Comparison of ENCODE assay signal across 18 cellular contexts in the genomic region with DNA sequence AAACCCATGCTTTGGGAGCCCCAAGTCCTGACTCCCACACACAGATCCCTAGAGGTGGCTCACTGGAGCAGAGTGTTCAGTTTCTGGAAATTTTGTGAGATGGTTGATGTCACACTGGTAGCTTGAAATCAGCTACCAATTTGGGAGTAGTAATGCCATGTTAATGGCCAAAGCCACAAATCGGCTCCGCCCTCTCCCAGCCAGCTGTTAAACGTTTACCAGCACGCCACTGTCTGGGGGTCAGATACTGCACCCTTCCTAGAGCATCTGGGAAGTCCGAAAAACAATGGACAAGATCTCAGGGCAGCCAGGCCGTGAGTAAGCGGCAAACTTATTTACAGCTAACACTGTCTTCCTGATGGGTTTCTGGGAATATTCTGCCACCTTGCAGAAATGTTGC.
"Had no signal": no experiment of that assay in that cellular context is flagged by ENCODE, and none has a peak within 500 bp of the region (broad histone marks: within the 10 kb centered on the region; RNA-seq: fewer than 3 reads in every experiment).

No MANE protein-coding gene starts in this region.

- H3K4me3 ChIP-seq: body of pancreas, dorsolateral prefrontal cortex, mucosa of descending colon, upper lobe of right lung had no signal

- H3K36me3 Mint-ChIP-seq: activated naive CD8-positive, alpha-beta T cell treated with anti-CD3 and anti-CD28 coated beads, Interleukin-2, amount 10 ng/mL, durations not matched to agents 7 days and 5 days; memory B cell; naive thymus-derived CD8-positive, alpha-beta T cell; stimulated activated naive B cell treated with anti-CD40 and anti-IgM and Interleukin-4, amounts not matched to agents 10 μg/mL and 1 μg/mL and 100 μg/mL, for 72 hours had no signal

- H3K9me3 ChIP-seq: body of pancreas, mucosa of descending colon, upper lobe of right lung had no signal

- H3K27me3 ChIP-seq: body of pancreas, upper lobe of right lung had no signal

- H3K9me3 Mint-ChIP-seq: activated CD4-positive, alpha-beta T cell treated with anti-CD3 and anti-CD28 coated beads, Interleukin-2, amount 10 ng/mL, durations not matched to agents 7 days and 5 days; activated naive CD8-positive, alpha-beta T cell treated with anti-CD3 and anti-CD28 coated beads, Interleukin-2, amount 10 ng/mL, durations not matched to agents 7 days and 5 days; activated T-cell treated with anti-CD3 and anti-CD28 coated beads, Interleukin-2, amount 50 U/mL, for 24 hours; activated T-helper 2 cell treated with anti-CD3 and anti-CD28 coated beads, Interferon-gamma antibody, Interleukin-2, Interleukin-4, amounts not matched to agents 10 μg/mL and 5 μg/mL and 100 μg/mL, durations not matched to agents 14 hours and 24 hours and 36 hours; memory B cell had no signal

- H3K4me1 Mint-ChIP-seq: activated CD4-positive, alpha-beta T cell treated with anti-CD3 and anti-CD28 coated beads, Interleukin-2, amount 10 ng/mL, durations not matched to agents 7 days and 5 days; activated naive CD8-positive, alpha-beta T cell treated with anti-CD3 and anti-CD28 coated beads, Interleukin-2, amount 10 ng/mL, durations not matched to agents 7 days and 5 days; memory B cell; naive thymus-derived CD8-positive, alpha-beta T cell; stimulated activated naive B cell treated with anti-CD40 and anti-IgM and Interleukin-4, amounts not matched to agents 10 μg/mL and 1 μg/mL and 100 μg/mL, for 72 hours had no signal

- H3K4me3 Mint-ChIP-seq: activated CD4-positive, alpha-beta T cell treated with anti-CD3 and anti-CD28 coated beads, Interleukin-2, amount 10 ng/mL, durations not matched to agents 7 days and 5 days; activated CD8-positive, alpha-beta T cell treated with anti-CD3 and anti-CD28 coated beads, Interleukin-2, amount 10 ng/mL, durations not matched to agents 7 days and 5 days; activated naive CD8-positive, alpha-beta T cell treated with anti-CD3 and anti-CD28 coated beads, Interleukin-2, amount 10 ng/mL, durations not matched to agents 7 days and 5 days; activated T-cell treated with anti-CD3 and anti-CD28 coated beads, Interleukin-2, amount 50 U/mL, for 24 hours; memory B cell; naive thymus-derived CD8-positive, alpha-beta T cell; stimulated activated naive B cell treated with anti-CD40 and anti-IgM and Interleukin-4, amounts not matched to agents 10 μg/mL and 1 μg/mL and 100 μg/mL, for 72 hours had no signal

- ATAC-seq: activated CD4-positive, CD25-positive, alpha-beta regulatory T cell treated with anti-CD3 and anti-CD28 coated beads, Interleukin-2, amount 50 U/mL, for 24 hours; activated CD8-positive, alpha-beta T cell treated with anti-CD3 and anti-CD28 coated beads, Interleukin-2, amount 10 ng/mL, durations not matched to agents 7 days and 5 days; body of pancreas; naive thymus-derived CD8-positive, alpha-beta T cell; stimulated activated naive B cell treated with anti-CD40 and anti-IgM and Interleukin-4, amounts not matched to agents 10 μg/mL and 1 μg/mL and 100 μg/mL, for 72 hours; upper lobe of right lung had no signal

- DNase-seq: activated CD4-positive, alpha-beta T cell treated with anti-CD3 and anti-CD28 coated beads, Interleukin-2, amount 10 ng/mL, durations not matched to agents 7 days and 5 days; activated CD8-positive, alpha-beta T cell treated with anti-CD3 and anti-CD28 coated beads, Interleukin-2, amount 10 ng/mL, durations not matched to agents 7 days and 5 days; activated naive CD4-positive, alpha-beta T cell treated with Interleukin-2 at 50 U/mL for 16 hours; activated naive CD8-positive, alpha-beta T cell treated with anti-CD3 and anti-CD28 coated beads, Interleukin-2, amount 10 ng/mL, durations not matched to agents 7 days and 5 days; activated T-cell treated with anti-CD3 and anti-CD28 coated beads, Interleukin-2, amount 50 U/mL, for 24 hours; amygdala; body of pancreas; central memory CD4-positive, alpha-beta T cell; dorsolateral prefrontal cortex; foreskin melanocyte; mucosa of descending colon; naive thymus-derived CD8-positive, alpha-beta T cell; stimulated activated naive B cell treated with anti-CD40 and anti-IgM and Interleukin-4, amounts not matched to agents 10 μg/mL and 1 μg/mL and 100 μg/mL, for 72 hours; upper lobe of right lung had no signal

- H3K27ac ChIP-seq: body of pancreas, epithelial cell of prostate, upper lobe of right lung had no signal

- H3K27ac Mint-ChIP-seq: activated CD4-positive, alpha-beta T cell treated with anti-CD3 and anti-CD28 coated beads, Interleukin-2, amount 10 ng/mL, durations not matched to agents 7 days and 5 days; activated CD8-positive, alpha-beta T cell treated with anti-CD3 and anti-CD28 coated beads, Interleukin-2, amount 10 ng/mL, durations not matched to agents 7 days and 5 days; activated naive CD8-positive, alpha-beta T cell treated with anti-CD3 and anti-CD28 coated beads, Interleukin-2, amount 10 ng/mL, durations not matched to agents 7 days and 5 days; activated T-cell treated with anti-CD3 and anti-CD28 coated beads, Interleukin-2, amount 50 U/mL, for 24 hours; activated T-helper 2 cell treated with anti-CD3 and anti-CD28 coated beads, Interferon-gamma antibody, Interleukin-2, Interleukin-4, amounts not matched to agents 10 μg/mL and 5 μg/mL and 100 μg/mL, durations not matched to agents 14 hours and 24 hours and 36 hours; memory B cell; stimulated activated naive B cell treated with anti-CD40 and anti-IgM and Interleukin-4, amounts not matched to agents 10 μg/mL and 1 μg/mL and 100 μg/mL, for 72 hours had no signal

- H3K36me3 ChIP-seq: upper lobe of right lung had no signal

- H3K4me1 ChIP-seq: body of pancreas, upper lobe of right lung had no signal
